Comparison of ENCODE assay signal across 8 cellular contexts in the genomic region with DNA sequence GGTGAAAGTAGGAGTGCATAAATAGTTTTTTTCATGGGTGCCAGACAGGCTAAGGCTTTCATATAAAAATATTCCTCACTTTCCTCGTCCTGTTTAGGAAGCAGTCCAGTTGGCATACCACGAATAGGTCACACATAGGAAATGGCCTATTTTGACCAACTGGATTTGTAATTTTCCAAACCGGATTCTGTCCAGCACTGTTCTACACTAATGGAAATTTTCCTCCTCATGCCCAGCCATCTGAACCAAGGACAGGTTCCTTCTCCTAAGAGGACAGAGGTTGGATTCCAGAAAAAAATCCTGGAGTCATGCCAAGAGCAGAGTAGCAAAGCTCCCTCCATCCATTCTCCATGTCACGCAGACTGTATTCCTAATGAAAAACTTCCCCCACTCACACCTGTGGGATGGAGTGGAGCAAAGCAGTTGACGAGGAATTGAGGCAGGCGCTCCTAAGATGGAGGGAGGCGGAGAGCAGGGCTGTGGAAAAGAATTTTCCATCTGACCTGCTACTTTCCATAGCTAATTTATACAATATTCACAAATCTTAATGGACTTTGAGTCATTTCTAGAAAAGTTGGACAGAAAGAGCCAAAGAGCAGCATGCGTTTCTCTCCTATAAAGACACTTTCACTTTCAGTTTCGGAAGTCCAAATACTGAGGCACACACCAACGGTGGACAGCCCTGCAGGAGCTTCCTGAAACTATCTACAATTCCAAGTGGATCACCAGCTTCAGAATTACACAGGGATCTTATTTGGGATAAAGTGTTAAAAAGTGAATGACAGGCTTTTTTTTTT. TPM values are rescaled to one million over a fixed set of nuclear protein-coding genes. Genes with fewer than 3 reads are reported as not detected.
DNase-seq lines count a peak whose midpoint lies in the region; ATAC-seq and TF ChIP-seq lines count a peak whose summit lies in the region.

No MANE protein-coding gene starts in this region.

- in situ Hi-C loops in brain microvascular endothelial cell (cut with HindIII; ENCODE audit: low pct_ligation_motif_present, low sequenced_read_pairs) = no loop called here

- peaks cover 12% of the 10 kb centered on the region for H3K36me3 Mint-ChIP-seq in activated naive CD8-positive, alpha-beta T cell
- H3K36me3 Mint-ChIP-seq in activated naive CD8-positive, alpha-beta T cell treated with anti-CD3 and anti-CD28 coated beads for 36 hours = peaks cover 28% of the 10 kb centered on the region

- ATAC-seq in body of pancreas = no peak

- H3K27ac ChIP-seq in brain microvascular endothelial cell (no peak overlapping the region), uterus (peak overlapping the region; percentile 74 to 94), body of pancreas (peak overlapping the region in 2 of 4 donors; percentile 37 to 47)

- TF ChIP-seq POLR2A in uterus (IDR thresholded peaks at IDR 0.05) (no peak), body of pancreas (IDR thresholded peaks at IDR 0.05) (no peak)

- TF ChIP-seq CTCF in brain microvascular endothelial cell (IDR thresholded peaks at IDR 0.05; ENCODE audit: low read depth, low read length, missing control alignments) (no peak), uterus (IDR thresholded peaks at IDR 0.05) (no peak), body of pancreas (IDR thresholded peaks at IDR 0.05) (no peak)

- H3K4me3 Mint-ChIP-seq in activated naive CD8-positive, alpha-beta T cell = peak overlapping the region; percentile 57
- H3K4me3 Mint-ChIP-seq in activated naive CD8-positive, alpha-beta T cell treated with anti-CD3 and anti-CD28 coated beads for 36 hours = no peak overlapping the region

- H3K27me3 ChIP-seq in brain microvascular endothelial cell (replicated peaks) (no peaks in the 10 kb centered on the region), uterus (no peaks in the 10 kb centered on the region), body of pancreas (no peaks in the 10 kb centered on the region)

- H3K9me3 ChIP-seq in uterus (no peaks in the 10 kb centered on the region), body of pancreas (no peaks in the 10 kb centered on the region)

- peaks cover 8 to 11% of the 10 kb centered on the region in 2 donors for H3K4me1 ChIP-seq in uterus
- H3K4me1 ChIP-seq in body of pancreas = no peaks in the 10 kb centered on the region

- 64 to 72% methylated on average over 10 of the region's 10 CpGs for WGBS in body of pancreas, 2 donors

- H3K27ac Mint-ChIP-seq in activated naive CD8-positive, alpha-beta T cell = peak overlapping the region; percentile 70
- H3K27ac Mint-ChIP-seq in activated naive CD8-positive, alpha-beta T cell treated with anti-CD3 and anti-CD28 coated beads for 36 hours = no peak overlapping the region

- H3K9me3 Mint-ChIP-seq in activated naive CD8-positive, alpha-beta T cell (ENCODE audit: low read depth) = no peaks in the 10 kb centered on the region
- H3K9me3 Mint-ChIP-seq in activated naive CD8-positive, alpha-beta T cell treated with anti-CD3 and anti-CD28 coated beads for 36 hours = peaks cover 2% of the 10 kb centered on the region

- no peaks in the 10 kb centered on the region for H3K27me3 Mint-ChIP-seq in activated naive CD8-positive, alpha-beta T cell
- H3K27me3 Mint-ChIP-seq in activated naive CD8-positive, alpha-beta T cell treated with anti-CD3 and anti-CD28 coated beads for 36 hours = no peaks in the 10 kb centered on the region

- DNase-seq in activated naive CD8-positive, alpha-beta T cell treated with anti-CD3 and anti-CD28 coated beads for 36 hours = no peak
- DNase-seq in brain microvascular endothelial cell (no peak), medulla oblongata (ENCODE audit: extremely low spot score) (peak; percentile 47), uterus (no peak), body of pancreas (no peak), retina (no peak)
- DNase-seq in activated naive CD4-positive, alpha-beta T cell treated with anti-CD3 and anti-CD28 coated beads, Interleukin-2, amount 50 U/mL, for 16 hours = no peak

- H3K36me3 ChIP-seq in brain microvascular endothelial cell (replicated peaks) (peaks cover 9% of the 10 kb centered on the region), uterus (no peaks in the 10 kb centered on the region), body of pancreas (replicated peaks in 1 of 2; ENCODE audit: insufficient read depth in 1 of 2, low read depth in 2 of 2) (no peaks in the 10 kb centered on the region)

- intact Hi-C loops in uterus (cut with DNase I; ENCODE audit: low total_unique reads) = no loop called here
- intact Hi-C loops in body of pancreas (cut with DNase I) = no loop called here

- H3K4me3 ChIP-seq in brain microvascular endothelial cell (ENCODE audit: low read depth, low read length) (peak overlapping the region; percentile 17), uterus (peak overlapping the region; percentile 44 to 57), body of pancreas (no peak overlapping the region)

- H3K4me1 Mint-ChIP-seq in activated naive CD8-positive, alpha-beta T cell (ENCODE audit: low read depth) = peaks cover 24% of the 10 kb centered on the region
- peaks cover 30% of the 10 kb centered on the region for H3K4me1 Mint-ChIP-seq in activated naive CD8-positive, alpha-beta T cell treated with anti-CD3 and anti-CD28 coated beads for 36 hours

RNA-seq across cellular contexts. Expression of gene PANK2, which starts 43.3 kb away (rescaled TPM):
- total RNA-seq in activated naive CD8-positive, alpha-beta T cell treated with anti-CD3 and anti-CD28 coated beads for 36 hours = 10 to 100 TPM; 50.0 to 50.7 TPM
- total RNA-seq in uterus = 10 to 100 TPM; 18.2 to 82.0 (median 53.5) TPM
- 10 to 100 TPM; 17.9 to 21.8 TPM for total RNA-seq in body of pancreas

Comparison
In these comparisons a context has a peak if more than half of its experiments do, and no peak if none do; other contexts are left out.
1. H3K4me3 ChIP-seq: peak in brain microvascular endothelial cell (single experiment) and uterus (2 of 2); none in body of pancreas (0 of 2).